In the genomic region with DNA sequence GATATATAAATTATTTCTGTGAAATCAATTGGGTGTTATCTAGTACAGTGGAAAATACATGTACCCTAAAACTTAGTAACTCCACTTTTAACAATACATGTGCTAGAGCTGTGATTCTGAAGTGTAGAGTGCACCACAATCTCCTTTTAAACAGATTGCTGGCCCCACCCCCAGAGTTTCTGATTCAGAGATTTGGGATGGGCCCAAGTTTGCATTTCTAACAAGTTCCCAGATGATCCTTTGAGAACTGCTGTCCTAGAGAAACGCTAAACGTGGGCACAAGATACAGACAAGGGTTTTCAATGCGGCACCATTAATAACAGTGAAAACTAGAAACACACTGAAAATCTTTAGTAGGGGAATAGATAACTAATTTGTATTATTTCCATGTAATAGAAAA, we compare ENCODE assay signal across 22 cellular contexts. TPM values are rescaled to one million over a fixed set of nuclear protein-coding genes. Genes with fewer than 3 reads are reported as not detected.
A peak's percentile ranks its signal among the peaks of the same experiment; 100 is the strongest.
DNase-seq lines count a peak whose midpoint lies in the region; ATAC-seq and TF ChIP-seq lines count a peak whose summit lies in the region.
"Had no signal": no experiment of that assay in that cellular context is flagged by ENCODE, and none has a peak within 500 bp of the region (broad histone marks: within the 10 kb centered on the region; RNA-seq: fewer than 3 reads in every experiment).

No MANE protein-coding gene starts in this region.

- no peak overlapping the region for H3K4me3 ChIP-seq in brain microvascular endothelial cell (ENCODE audit: low read depth, low read length)
- H3K4me3 ChIP-seq: adrenal gland had no signal

- no peak overlapping the region for H3K27ac ChIP-seq in brain microvascular endothelial cell
- H3K27ac ChIP-seq: adrenal gland had no signal

- H3K36me3 ChIP-seq in brain microvascular endothelial cell (replicated peaks), result peaks cover 14% of the 10 kb centered on the region

- DNase-seq in AG08396 (ENCODE audit: low spot score), result peak; percentile 9
- peak; percentile 37 for DNase-seq in HCEC 1CT
- peak; percentile 25 for DNase-seq in brain microvascular endothelial cell
- peak; percentile 25 for DNase-seq in inferior parietal cortex (ENCODE audit: extremely low spot score)
- no peak for DNase-seq in G401 (ENCODE audit: low spot score)
- no peak for DNase-seq in 8988T
- no peak for DNase-seq in stimulated activated CD4-positive, alpha-beta T cell treated with anti-CD3 and anti-CD28 coated beads, Interleukin-2, amount 100 ng/mL, for 48 hours
- DNase-seq: activated CD4-positive, alpha-beta T cell treated with anti-CD3 and anti-CD28 coated beads, Interleukin-2, amount 10 ng/mL, durations not matched to agents 7 days and 5 days; activated gamma-delta T cell; CD4-positive, CD25-positive, alpha-beta regulatory T cell; cerebellar nuclear complex; endodermal cell; foreskin melanocyte; left cardiac atrium; NCI-H1417; NCI-H2171; NCI-H69; SHP77; substantia nigra had no signal

- in situ Hi-C loops in brain microvascular endothelial cell (cut with HindIII; ENCODE audit: low pct_ligation_motif_present, low sequenced_read_pairs), result no loop called here
- in situ Hi-C loops in G401 (cut with HindIII; ENCODE audit: low sequenced_read_pairs), result no loop called here

- H3K27me3 ChIP-seq in brain microvascular endothelial cell (replicated peaks), result no peaks in the 10 kb centered on the region
- H3K27me3 ChIP-seq: adrenal gland had no signal

- no peak for ATAC-seq in GM21447 (IDR thresholded peaks at IDR 0.05; ENCODE audit: unreplicated experiment)

- TF ChIP-seq CTCF in brain microvascular endothelial cell (IDR thresholded peaks at IDR 0.05; ENCODE audit: low read depth, low read length, missing control alignments), result no peak

RNA-seq across cellular contexts. Expression of a gene that starts 49.2 kb away (rescaled TPM):
- 93.4 and 111 TPM in 2 replicates for total RNA-seq in G401 (2014; rRNA removed; shearing (Covaris generic))
- total RNA-seq: activated CD4-positive, alpha-beta T cell treated with anti-CD3 and anti-CD28 coated beads, Interleukin-2, amount 10 ng/mL, durations not matched to agents 7 days and 5 days; CD4-positive, CD25-positive, alpha-beta regulatory T cell; T-helper 1 cell treated with Interleukin-12 subunit alpha and Interleukin-12 subunit beta and Interleukin-4 antibody, amounts not matched to agents 30 ng/mL and 1 ng/mL, for 36 hours had no signal

RNA-seq across cellular contexts. Expression of a gene that starts 53.0 kb away (rescaled TPM):
- 158 and 200 TPM in 2 replicates for total RNA-seq in G401 (2014; rRNA removed; shearing (Covaris generic))

Comparison
In these comparisons a context has a peak if more than half of its experiments do, and no peak if none do; other contexts are left out.
1. DNase-seq: peak in AG08396 (single experiment), HCEC 1CT (single experiment), brain microvascular endothelial cell (single experiment) and inferior parietal cortex (single experiment); none in G401 (single experiment), 8988T (single experiment) and stimulated activated CD4-positive, alpha-beta T cell treated with anti-CD3 and anti-CD28 coated beads, Interleukin-2, amount 100 ng/mL, for 48 hours (0 of 2).